In the genomic region with DNA sequence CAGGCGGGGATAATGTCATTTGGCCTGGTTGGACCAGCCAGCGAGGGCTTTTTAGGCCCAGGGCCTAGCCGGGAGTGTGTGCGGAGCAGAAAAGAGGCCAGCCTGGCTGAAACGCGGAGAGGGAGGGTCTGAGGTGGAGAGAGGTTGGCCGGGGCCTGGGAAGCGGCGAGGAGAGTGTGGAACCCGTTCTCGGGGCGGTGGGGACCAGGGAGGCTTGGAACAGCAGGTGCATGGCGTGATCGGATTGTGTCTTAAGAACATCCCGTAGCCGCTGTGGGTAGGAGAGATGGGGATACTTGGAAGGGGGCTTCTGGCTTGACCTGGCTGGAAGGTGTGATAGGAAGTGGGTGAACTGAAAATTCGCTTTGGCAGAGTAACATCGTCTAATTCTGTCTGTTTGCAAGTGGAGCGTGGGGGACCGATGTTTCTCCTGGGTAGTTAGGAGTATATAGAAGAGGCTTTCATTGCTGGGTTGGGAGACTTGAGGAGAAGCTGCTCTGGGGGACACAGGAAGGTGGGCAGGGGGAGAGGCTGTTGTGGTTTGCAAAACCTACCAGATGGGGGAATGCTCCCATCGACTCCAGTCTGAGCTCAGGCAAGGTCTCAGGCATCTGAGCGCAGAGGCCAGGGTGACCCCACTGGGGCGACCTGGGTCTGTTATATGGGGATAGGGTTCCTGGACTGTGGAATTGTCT, we compare ENCODE assay signal across 9 cellular contexts. TPM values are rescaled to one million over a fixed set of nuclear protein-coding genes. Genes with fewer than 3 reads are reported as not detected.
DNase-seq lines count a peak whose midpoint lies in the region; ATAC-seq, FAIRE-seq and TF ChIP-seq lines count a peak whose summit lies in the region.
"Had no signal": no experiment of that assay in that cellular context is flagged by ENCODE, and none has a peak within 500 bp of the region (broad histone marks: within the 10 kb centered on the region; RNA-seq: fewer than 3 reads in every experiment).

No MANE protein-coding gene starts in this region.

- no peak for FAIRE-seq in K562 (lab: Jason Lieb, UNC)

- H3K9me3 ChIP-seq in CD4-positive, alpha-beta memory T cell (ENCODE audit: control insufficient read depth in 1 of 2, low read length in 2 of 2): no peaks in the 10 kb centered on the region
- no peaks in the 10 kb centered on the region for H3K9me3 ChIP-seq in HEK293 (ENCODE audit: control insufficient read depth, insufficient read depth, low read depth, low read length)
- no peaks in the 10 kb centered on the region for H3K9me3 ChIP-seq in K562 (replicated peaks; ENCODE audit: control insufficient read depth, insufficient read depth, low read depth, low read length)
- no peaks in the 10 kb centered on the region for H3K9me3 ChIP-seq in upper lobe of right lung

- H3K27ac Mint-ChIP-seq in CD4-positive, alpha-beta memory T cell: peak overlapping the region; percentile 85 to 96 (median 93)

- no peaks in the 10 kb centered on the region for H3K27me3 ChIP-seq in CD4-positive, alpha-beta memory T cell (ENCODE audit: insufficient read depth, low read length)
- H3K27me3 ChIP-seq in K562 (ENCODE audit: control insufficient read depth in 2 of 2, insufficient read depth in 2 of 2, low read length in 2 of 2): peaks cover 0 to 9% of the 10 kb centered on the region in 2 experiments; a peak in 1 of 5 replicates
- H3K27me3 ChIP-seq in upper lobe of right lung: no peaks in the 10 kb centered on the region

- H3K4me1 ChIP-seq in CD4-positive, alpha-beta memory T cell (ENCODE audit: insufficient read depth, low read length): peaks cover 19% of the 10 kb centered on the region
- H3K4me1 ChIP-seq in HEK293 (ENCODE audit: control insufficient read depth, insufficient read depth, low read length) (peaks cover 3% of the 10 kb centered on the region; the same call in 1 of the 2 replicates), K562 (replicated peaks in 1 of 2; ENCODE audit: control insufficient read depth in 2 of 2, insufficient read depth in 2 of 2, low read length in 2 of 2) (peaks cover 6 to 36% of the 10 kb centered on the region in 2 experiments), upper lobe of right lung (peaks cover 10% of the 10 kb centered on the region)

- peaks cover 5% of the 10 kb centered on the region; the same call in 1 of the 2 replicates for H4K20me1 ChIP-seq in K562 (replicated peaks; ENCODE audit: control insufficient read depth, insufficient read depth, low read length)

- intact Hi-C loops in CD4-positive, alpha-beta memory T cell (cut with micrococcal nuclease): loop anchor here (1.0 to 2.0 kb wide), 4 partner anchors 15 to 267 kb away; a partner anchor contains a TSS
- intact Hi-C loops in K562 (cut with micrococcal nuclease): no loop called here
- intact Hi-C loops in upper lobe of right lung (cut with DNase I): no loop called here

- ATAC-seq in K562: no peak
- no peak for ATAC-seq in upper lobe of right lung
- no peak for ATAC-seq in HG03025 (IDR thresholded peaks at IDR 0.05; ENCODE audit: low FRiP score, unreplicated experiment)
- no peak for ATAC-seq in GM18868 (IDR thresholded peaks at IDR 0.05; ENCODE audit: unreplicated experiment)

- H3K9me1 ChIP-seq in K562 (ENCODE audit: control insufficient read depth, insufficient read depth, low read length): no peaks in the 10 kb centered on the region

- no peaks in the 10 kb centered on the region for H3K36me3 ChIP-seq in CD4-positive, alpha-beta memory T cell (ENCODE audit: insufficient read depth, low read length)
- H3K36me3 ChIP-seq in HEK293 (ENCODE audit: control insufficient read depth in 2 of 2, insufficient read depth in 1 of 2, low read length in 2 of 2) (peaks cover 0 to 6% of the 10 kb centered on the region in 2 experiments; a peak in 1 of 3 replicates), K562 (ENCODE audit: control insufficient read depth, insufficient read depth, low read length) (no peaks in the 10 kb centered on the region), upper lobe of right lung (no peaks in the 10 kb centered on the region)

- TF ChIP-seq POLR2A in K562 (conservative IDR thresholded peaks at IDR 0.05): no peak

- peak overlapping the region; percentile 90 for H2AFZ ChIP-seq in K562 (ENCODE audit: low read depth, low read length)

- H3K27ac ChIP-seq in CD4-positive, alpha-beta memory T cell (ENCODE audit: low read depth, low read length): peak overlapping the region; percentile 84
- peak overlapping the region; percentile 73; the same call in 1 of the 2 replicates for H3K27ac ChIP-seq in HEK293 (ENCODE audit: extremely low read depth, low read depth, low read length)
- H3K27ac ChIP-seq in K562 (ENCODE audit: extremely low read depth, low read depth, low read length): 0 out of 3 replicates have a peak overlapping the region, but pooled peaks have one; percentile 56
- H3K27ac ChIP-seq in upper lobe of right lung: peak overlapping the region; percentile 85
- H3K27ac ChIP-seq: HL-60 had no signal

- H3K9me3 Mint-ChIP-seq in CD4-positive, alpha-beta memory T cell: peaks cover 0 to 1% (median 0%) of the 10 kb centered on the region in 8 donors

- peaks cover 6 to 21% of the 10 kb centered on the region in 2 donors for H3K36me3 Mint-ChIP-seq in CD4-positive, alpha-beta memory T cell

- in situ Hi-C loops in K562 (cut with MboI): no loop called here

- DNase-seq in CD4-positive, alpha-beta memory T cell: no peak
- DNase-seq in K562 (ENCODE audit: extremely low read depth in 1 of 4, low spot score in 3 of 4) (no peak), medulla oblongata (ENCODE audit: extremely low spot score) (peak; percentile 23), upper lobe of right lung (no peak), NCI-H1048 (lab: John Stamatoyannopoulos, UW) (no peak)

- TF ChIP-seq CTCF in HEK293 (tag by site-specific recombination; IDR thresholded peaks at IDR 0.05) (no peak), K562 (IDR thresholded peaks at IDR 0.05 in 2 of 3, conservative IDR thresholded peaks at IDR 0.05 in 1 of 3; ENCODE audit: insufficient read depth in 2 of 3, low read depth in 1 of 3, low read length in 3 of 3) (no peak), upper lobe of right lung (IDR thresholded peaks at IDR 0.05) (no peak)

- H3K4me3 ChIP-seq in CD4-positive, alpha-beta memory T cell (ENCODE audit: low read length in 2 of 2): peak overlapping the region; percentile 63 to 79
- H3K4me3 ChIP-seq in HEK293 (ENCODE audit: low read depth, low read length) (peak overlapping the region; percentile 63), K562 (peak overlapping the region; percentile 55), upper lobe of right lung (peak overlapping the region; percentile 87)

- 67% methylated on average over 23 of the region's 23 CpGs for WGBS in K562 (ENCODE audit: insufficient coverage, low coverage, missing lambda C conversion rate)

- peak overlapping the region; percentile 82 to 92 (median 92) for H3K4me3 Mint-ChIP-seq in CD4-positive, alpha-beta memory T cell

- TSS peak; percentile 73 for BruUV-seq in K562 (replicated peaks; lab: Mats Ljungman, UMichigan)

- no peak for TF ChIP-seq EP300 in K562 (IDR thresholded peaks at IDR 0.05; ENCODE audit: low read length)

- TF ChIP-seq RAD21 in K562 (CRISPR knock-in tag; conservative IDR thresholded peaks at IDR 0.05 in 1 of 2, IDR thresholded peaks at IDR 0.05 in 1 of 2): no peak

- peak overlapping the region; percentile 57 to 93; a peak in 3 of 4 replicates for H3K9ac ChIP-seq in K562 (ENCODE audit: insufficient read depth in 1 of 2, low read depth in 2 of 2, low read length in 2 of 2)

- CTCF ChIA-PET in CD4-positive, alpha-beta memory T cell (lab: Charles Lee; ENCODE audit: partially characterized antibody): interaction anchor here (0.6 to 2.0 kb wide), 4 partner anchors 13 to 155 kb away, joined by 3 to 4 read pairs (median 4); no protein-coding TSS in a partner anchor
- CTCF ChIA-PET in HEK293 (lab: Yijun Ruan, JAX) (interaction anchor here (0.6 kb wide), 1 partner anchor 33 kb away, joined by 5 read pairs; no protein-coding TSS in a partner anchor), K562 (lab: Yijun Ruan, JAX; ENCODE audit: low intra/inter-chr PET ratio) (no interaction called here)

- no peaks in the 10 kb centered on the region for H3K79me2 ChIP-seq in K562 (ENCODE audit: control insufficient read depth, insufficient read depth, low read length)

- POLR2A ChIA-PET in CD4-positive, alpha-beta memory T cell (lab: Charles Lee; ENCODE audit: partially characterized antibody): interaction anchor here (0.8 to 3.4 kb wide), 8 partner anchors 9 to 285 kb away, joined by 3 to 50 read pairs (median 4); a partner anchor contains a TSS
- POLR2A ChIA-PET in HEK293 (lab: Yijun Ruan, JAX): interaction anchor here (0.6 to 0.7 kb wide), 2 partner anchors 55 to 282 kb away, joined by 3 to 5 read pairs; no protein-coding TSS in a partner anchor
- POLR2A ChIA-PET in K562 (lab: Yijun Ruan, JAX): interaction anchor here (0.9 to 1.7 kb wide), 4 partner anchors 14 to 49 kb away, joined by 3 read pairs; no protein-coding TSS in a partner anchor

- H3K4me2 ChIP-seq in K562 (ENCODE audit: insufficient read depth, low read length): peak overlapping the region; percentile 60

- peaks cover 12 to 38% (median 29%) of the 10 kb centered on the region in 4 donors for H3K4me1 Mint-ChIP-seq in CD4-positive, alpha-beta memory T cell

- H3K27me3 Mint-ChIP-seq in CD4-positive, alpha-beta memory T cell: no peaks in the 10 kb centered on the region

TF ChIP-seq in K562, 482 proteins besides CTCF, POLR2A, EP300 and RAD21 (continues in another document):
- no peak for TF ChIP-seq LEF1 (IDR thresholded peaks at IDR 0.05)

RNA-seq across cellular contexts. Expression of a gene that starts 0.9 kb away (rescaled TPM):
- 10 to 100 TPM; 29.2 to 30.6 TPM for total RNA-seq in CD4-positive, alpha-beta memory T cell
- 10 to 100 TPM; 11.3 to 15.4 TPM for polyA plus RNA-seq in CD4-positive, alpha-beta memory T cell
- total RNA-seq in K562 (2011; cell fraction: chromatin; rRNA removed; ENCODE audit: low replicate concordance): 5.9 and 13.8 TPM in 2 replicates
- total RNA-seq in K562 (2011; cell fraction: nucleolus; rRNA removed): 7.5 and 9.3 TPM in 2 replicates
- 6.3 and 10.6 TPM in 2 replicates for total RNA-seq in K562 (2011; cell fraction: nucleoplasm; rRNA removed)
- total RNA-seq in K562 (2014; rRNA removed) (3.8 and 5.2 TPM in 2 replicates), K562 (2014; rRNA removed; fragmentation: Illumina TruSeq; extraction: Trizol) (1.1 and 1.4 TPM in 2 replicates), K562 (2015; rRNA removed; fragmentation: Illumina TruSeq; extraction: Trizol) (2.0 and 2.8 TPM in 2 replicates), K562 (2021) (3.7 and 3.8 TPM in 2 replicates), upper lobe of right lung (65.4 TPM)
- polyA plus RNA-seq in K562 (2011; rRNA removed) (4.4 and 7.4 TPM in 2 replicates), K562 (2014; fragmentation: Illumina TruSeq; extraction: Trizol) (1.3 and 3.1 TPM in 2 replicates), K562 (2014; fragmentation: Nextera tagmentation; extraction: Ambion mirVana) (under 1 TPM in 1 of 2 experiments, not detected in 1; 0.14 TPM), K562 (2014; rRNA removed) (4.3 and 5.6 TPM in 2 replicates)
- 9.3 and 12.9 TPM in 2 replicates for polyA plus RNA-seq in K562 (2011; cell fraction: cytosol; rRNA removed)
- 9.5 and 10.7 TPM in 2 replicates for polyA plus RNA-seq in K562 (2011; cell fraction: nucleus; rRNA removed)
- 1.4 and 6.1 TPM in 2 replicates for polyA plus RNA-seq in K562 (2012)
- 3.0 and 5.3 TPM in 2 replicates for polyA minus RNA-seq in K562 (2011; rRNA and poly(A)+ RNA removed)
- polyA minus RNA-seq in K562 (2011; cell fraction: cytosol; rRNA and poly(A)+ RNA removed): 3.1 and 5.9 TPM in 2 replicates
- 2.7 and 4.4 TPM in 2 replicates for polyA minus RNA-seq in K562 (2011; cell fraction: nucleus; rRNA and poly(A)+ RNA removed)
